9 cellular contexts compared by ENCODE assay signal in genomic region chr1:63124666-63125191, GRCh38.
DNase-seq lines count a peak whose midpoint lies in the region; ATAC-seq and TF ChIP-seq lines count a peak whose summit lies in the region.
"Had no signal": no experiment of that assay in that cellular context is flagged by ENCODE, and none has a peak within 500 bp of the region (broad histone marks: within the 10 kb centered on the region; RNA-seq: fewer than 3 reads in every experiment).

No MANE protein-coding gene starts in this region.

- no peak for TF ChIP-seq CTCF in choroid plexus epithelial cell (conservative IDR thresholded peaks at IDR 0.05; ENCODE audit: low read depth, low read length)

- no peak overlapping the region for H3K4me3 Mint-ChIP-seq in activated CD4-positive, alpha-beta memory T cell treated with anti-CD3 and anti-CD28 coated beads, Interleukin-2, amount 10 ng/mL, durations not matched to agents 7 days and 5 days
- H3K4me3 Mint-ChIP-seq in stimulated activated naive B cell treated with anti-CD40 and anti-IgM and Interleukin-4, amounts not matched to agents 10 μg/mL and 1 μg/mL and 100 μg/mL, for 72 hours, result no peak overlapping the region

- H3K4me1 Mint-ChIP-seq in activated CD4-positive, alpha-beta memory T cell treated with anti-CD3 and anti-CD28 coated beads, Interleukin-2, amount 10 ng/mL, durations not matched to agents 7 days and 5 days, result peaks cover 3% of the 10 kb centered on the region
- peaks cover 0 to 2% of the 10 kb centered on the region in 2 donors for H3K4me1 Mint-ChIP-seq in stimulated activated naive B cell treated with anti-CD40 and anti-IgM and Interleukin-4, amounts not matched to agents 10 μg/mL and 1 μg/mL and 100 μg/mL, for 72 hours

- H3K4me3 ChIP-seq in choroid plexus epithelial cell (ENCODE audit: low read depth, low read length), result peak overlapping the region; percentile 15
- H3K4me3 ChIP-seq: BLaER1 had no signal

- ATAC-seq in GM19455 (IDR thresholded peaks at IDR 0.05; ENCODE audit: unreplicated experiment), result peak; percentile 77
- peak; percentile 88 for ATAC-seq in HG03432 (IDR thresholded peaks at IDR 0.05; ENCODE audit: unreplicated experiment)
- no peak for ATAC-seq in stimulated activated naive B cell treated with anti-CD40 and anti-IgM and Interleukin-4, amounts not matched to agents 10 μg/mL and 1 μg/mL and 100 μg/mL, for 72 hours (replicated peaks)

- POLR2A ChIA-PET in activated CD4-positive, alpha-beta memory T cell treated with anti-CD3 and anti-CD28 coated beads, Interleukin-2, amount 10 ng/mL, durations not matched to agents 7 days and 5 days (lab: Charles Lee), result no interaction called here

- DNase-seq in A172 (ENCODE audit: low spot score) (peak; percentile 73), choroid plexus epithelial cell (ENCODE audit: low read depth) (peak; percentile 93), smooth muscle cell of the brain vasculature (ENCODE audit: low read depth, low spot score) (peak; percentile 53)
- no peak for DNase-seq in activated CD4-positive, alpha-beta memory T cell treated with anti-CD3 and anti-CD28 coated beads, Interleukin-2, amount 10 ng/mL, durations not matched to agents 7 days and 5 days
- DNase-seq in stimulated activated naive B cell treated with anti-CD40 and anti-IgM and Interleukin-4, amounts not matched to agents 10 μg/mL and 1 μg/mL and 100 μg/mL, for 72 hours, result no peak
- DNase-seq in activated CD4-positive, alpha-beta T cell treated with anti-CD3 and anti-CD28 coated beads for 48 hours, result no peak

- CTCF ChIA-PET in activated CD4-positive, alpha-beta memory T cell treated with anti-CD3 and anti-CD28 coated beads, Interleukin-2, amount 10 ng/mL, durations not matched to agents 7 days and 5 days (lab: Charles Lee), result no interaction called here

- H3K27me3 Mint-ChIP-seq in activated CD4-positive, alpha-beta memory T cell treated with anti-CD3 and anti-CD28 coated beads, Interleukin-2, amount 10 ng/mL, durations not matched to agents 7 days and 5 days, result peaks cover 7% of the 10 kb centered on the region
- H3K27me3 Mint-ChIP-seq in stimulated activated naive B cell treated with anti-CD40 and anti-IgM and Interleukin-4, amounts not matched to agents 10 μg/mL and 1 μg/mL and 100 μg/mL, for 72 hours, result peaks cover 12 to 13% of the 10 kb centered on the region in 2 donors

- no peaks in the 10 kb centered on the region for H3K9me3 Mint-ChIP-seq in activated CD4-positive, alpha-beta memory T cell treated with anti-CD3 and anti-CD28 coated beads, Interleukin-2, amount 10 ng/mL, durations not matched to agents 7 days and 5 days
- H3K9me3 Mint-ChIP-seq in stimulated activated naive B cell treated with anti-CD40 and anti-IgM and Interleukin-4, amounts not matched to agents 10 μg/mL and 1 μg/mL and 100 μg/mL, for 72 hours, result no peaks in the 10 kb centered on the region

- H3K27ac Mint-ChIP-seq in activated CD4-positive, alpha-beta memory T cell treated with anti-CD3 and anti-CD28 coated beads, Interleukin-2, amount 10 ng/mL, durations not matched to agents 7 days and 5 days, result no peak overlapping the region
- no peak overlapping the region for H3K27ac Mint-ChIP-seq in stimulated activated naive B cell treated with anti-CD40 and anti-IgM and Interleukin-4, amounts not matched to agents 10 μg/mL and 1 μg/mL and 100 μg/mL, for 72 hours

- no peaks in the 10 kb centered on the region for H3K36me3 Mint-ChIP-seq in activated CD4-positive, alpha-beta memory T cell treated with anti-CD3 and anti-CD28 coated beads, Interleukin-2, amount 10 ng/mL, durations not matched to agents 7 days and 5 days (ENCODE audit: low read depth)
- H3K36me3 Mint-ChIP-seq in stimulated activated naive B cell treated with anti-CD40 and anti-IgM and Interleukin-4, amounts not matched to agents 10 μg/mL and 1 μg/mL and 100 μg/mL, for 72 hours, result no peaks in the 10 kb centered on the region

Comparison
In these comparisons a context has a peak if more than half of its experiments do, and no peak if none do; other contexts are left out.
1. DNase-seq: peak in A172 (single experiment), choroid plexus epithelial cell (single experiment) and smooth muscle cell of the brain vasculature (single experiment); none in activated CD4-positive, alpha-beta memory T cell treated with anti-CD3 and anti-CD28 coated beads, Interleukin-2, amount 10 ng/mL, durations not matched to agents 7 days and 5 days (single experiment), stimulated activated naive B cell treated with anti-CD40 and anti-IgM and Interleukin-4, amounts not matched to agents 10 μg/mL and 1 μg/mL and 100 μg/mL, for 72 hours (single experiment) and activated CD4-positive, alpha-beta T cell treated with anti-CD3 and anti-CD28 coated beads for 48 hours (single experiment).
2. ATAC-seq: peak in GM19455 (single experiment) and HG03432 (single experiment); none in stimulated activated naive B cell treated with anti-CD40 and anti-IgM and Interleukin-4, amounts not matched to agents 10 μg/mL and 1 μg/mL and 100 μg/mL, for 72 hours (0 of 2).